ENCODE assay signal across 9 cellular contexts in genomic region chr11:72975778-72976520, GRCh38.
DNase-seq lines count a peak whose midpoint lies in the region; ATAC-seq and TF ChIP-seq lines count a peak whose summit lies in the region.
"Had no signal": no experiment of that assay in that cellular context is flagged by ENCODE, and none has a peak within 500 bp of the region (broad histone marks: within the 10 kb centered on the region; RNA-seq: fewer than 3 reads in every experiment).

No MANE protein-coding gene starts in this region.

- DNase-seq in H4 (ENCODE audit: low spot score) = peak; percentile 49
- peak; percentile 85 for DNase-seq in SK-MEL-5 (ENCODE audit: low read depth, low spot score)
- peak; percentile 65 to 79 for DNase-seq in foreskin keratinocyte
- no peak for DNase-seq in smooth muscle cell (lab: John Stamatoyannopoulos, UW; ENCODE audit: unreplicated experiment)
- no peak for DNase-seq in stimulated activated CD4-positive, alpha-beta T cell treated with anti-CD3 and anti-CD28 coated beads, Interleukin-4, amount 100 ng/mL, for 24 hours
- DNase-seq in cortex of kidney (lab: John Stamatoyannopoulos, UW) = no peak
- no peak for DNase-seq in HPDE6-E6E7 (ENCODE audit: extremely low spot score)
- no peak for DNase-seq in activated effector memory CD4-positive, alpha-beta T cell treated with Interleukin-2 at 50 U/mL for 16 hours

- in situ Hi-C loops in SK-MEL-5 (cut with HindIII; ENCODE audit: low pct_unique_long_range_greater_than_20kb, low sequenced_read_pairs) = no loop called here

- no peak overlapping the region for H3K4me2 ChIP-seq in smooth muscle cell

- H3K4me3 ChIP-seq in smooth muscle cell = no peak overlapping the region

- no peaks in the 10 kb centered on the region for H3K36me3 ChIP-seq in smooth muscle cell (ENCODE audit: low read depth)

- H3F3A ChIP-seq in smooth muscle cell (ENCODE audit: low read depth) = no peaks in the 10 kb centered on the region

- no peak overlapping the region for H2AFZ ChIP-seq in smooth muscle cell (ENCODE audit: low read depth)

- H3K4me1 ChIP-seq in foreskin keratinocyte = no peaks in the 10 kb centered on the region
- peaks cover 15% of the 10 kb centered on the region for H3K4me1 ChIP-seq in smooth muscle cell (ENCODE audit: low read depth)

- no peak overlapping the region for H3K9ac ChIP-seq in smooth muscle cell (ENCODE audit: low read depth)

- 33% methylated on average over 3 of the region's 3 CpGs for WGBS in smooth muscle cell (ENCODE audit: low lambda C conversion rate)

- peaks cover 5% of the 10 kb centered on the region for H3K9me3 ChIP-seq in smooth muscle cell (replicated peaks; ENCODE audit: low read depth)

- H3K27me3 ChIP-seq in foreskin keratinocyte = no peaks in the 10 kb centered on the region
- H3K27me3 ChIP-seq in smooth muscle cell (ENCODE audit: low read depth) = no peaks in the 10 kb centered on the region

- ATAC-seq in foreskin keratinocyte = peak; percentile 44
- ATAC-seq: WTC11 had no signal

- TF ChIP-seq CTCF in foreskin keratinocyte (conservative IDR thresholded peaks at IDR 0.05) = no peak
- no peak for TF ChIP-seq CTCF in smooth muscle cell (IDR thresholded peaks at IDR 0.05; ENCODE audit: borderline replicate concordance, insufficient read depth, poor library complexity, severe bottlenecking)

- H3K79me2 ChIP-seq in smooth muscle cell (ENCODE audit: low read depth) = no peaks in the 10 kb centered on the region

- H3K27ac ChIP-seq in foreskin keratinocyte (no peak overlapping the region), smooth muscle cell (ENCODE audit: low read depth) (peak overlapping the region; percentile 51)

- H4K20me1 ChIP-seq in smooth muscle cell (ENCODE audit: low read depth) = peaks cover 3% of the 10 kb centered on the region

Comparison
In these comparisons a context has a peak if more than half of its experiments do, and no peak if none do; other contexts are left out.
1. DNase-seq: peak in H4 (single experiment), SK-MEL-5 (single experiment) and foreskin keratinocyte (2 of 2); none in smooth muscle cell (single experiment), stimulated activated CD4-positive, alpha-beta T cell treated with anti-CD3 and anti-CD28 coated beads, Interleukin-4, amount 100 ng/mL, for 24 hours (single experiment), cortex of kidney (single experiment), HPDE6-E6E7 (single experiment) and activated effector memory CD4-positive, alpha-beta T cell treated with Interleukin-2 at 50 U/mL for 16 hours (single experiment).